In the genomic region with DNA sequence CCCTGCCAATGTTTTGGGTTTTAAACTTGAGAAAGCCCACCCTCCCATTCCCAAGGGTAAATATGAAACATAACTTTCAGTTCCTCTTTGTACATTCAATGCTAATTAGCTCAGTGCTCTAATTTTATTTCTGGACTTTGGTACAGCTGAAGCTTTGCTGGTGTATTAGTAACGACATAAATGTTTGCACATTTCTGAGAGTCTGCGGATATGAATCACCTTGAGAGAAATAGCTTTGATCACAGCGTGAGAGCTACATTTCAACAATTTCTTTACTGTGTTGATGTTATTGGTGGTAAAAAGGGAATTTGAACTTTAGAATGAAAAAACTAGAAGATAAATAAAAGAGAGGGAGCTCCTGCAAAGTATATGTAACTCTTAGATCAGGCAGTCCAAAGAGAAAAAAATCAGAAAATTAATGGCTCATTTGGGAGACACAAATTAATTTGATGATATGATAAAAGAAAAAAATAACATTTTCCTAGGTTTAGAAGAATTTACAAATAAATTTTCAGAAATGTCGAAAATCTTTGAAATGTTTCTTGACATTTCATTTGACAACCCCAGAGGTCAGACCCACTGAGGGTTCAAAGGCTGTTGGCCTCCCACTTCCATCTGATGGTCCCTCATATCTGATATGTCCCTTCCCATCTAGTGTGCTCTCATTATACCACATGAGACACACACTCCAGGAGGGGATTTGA, we compare ENCODE assay signal across 15 cellular contexts. TPM values are rescaled to one million over a fixed set of nuclear protein-coding genes. Genes with fewer than 3 reads are reported as not detected.
DNase-seq lines count a peak whose midpoint lies in the region; ATAC-seq, FAIRE-seq and TF ChIP-seq lines count a peak whose summit lies in the region.
"Had no signal": no experiment of that assay in that cellular context is flagged by ENCODE, and none has a peak within 500 bp of the region (broad histone marks: within the 10 kb centered on the region; RNA-seq: fewer than 3 reads in every experiment).

No MANE protein-coding gene starts in this region.

- no peak; a peak in 1 of 4 replicates for TF ChIP-seq POLR2A in HepG2 (IDR thresholded peaks at IDR 0.05; ENCODE audit: insufficient read depth in 1 of 2, low read depth in 2 of 2, low read length in 2 of 2)

- TF ChIP-seq EP300 in HepG2 (IDR thresholded peaks at IDR 0.05; ENCODE audit: low read depth in 2 of 2, low read length in 2 of 2) = peak; percentile 44 to 96; a peak in 2 of 4 replicates
- peak; percentile 93 for TF ChIP-seq EP300 in HepG2 (CRISPR knock-in tag; IDR thresholded peaks at IDR 0.05; ENCODE audit: borderline replicate concordance)

- no peak overlapping the region for H3K4me3 ChIP-seq in AG10803 (ENCODE audit: low read length)
- no peak overlapping the region for H3K4me3 ChIP-seq in astrocyte (ENCODE audit: insufficient read depth, low read depth, low read length)
- peak overlapping the region in 2 of 3 experiments; percentile 0 to 31; a peak in 2 of 6 replicates for H3K4me3 ChIP-seq in HepG2 (replicated peaks in 1 of 3; ENCODE audit: insufficient read depth in 1 of 3, low read depth in 2 of 3, low read length in 3 of 3)
- H3K4me3 ChIP-seq: stomach had no signal

- H3K4me3 Mint-ChIP-seq in astrocyte (ENCODE audit: unreplicated experiment) = no peak overlapping the region
- no peak overlapping the region for H3K4me3 Mint-ChIP-seq in T-helper 2 cell treated with Interferon-gamma antibody and Interleukin-4, amounts not matched to agents 5 μg/mL and 100 μg/mL, for 36 hours
- H3K4me3 Mint-ChIP-seq: activated CD8-positive, alpha-beta T cell treated with anti-CD3 and anti-CD28 coated beads, Interleukin-2, amount 10 ng/mL, durations not matched to agents 7 days and 5 days; immature natural killer cell had no signal

- peak; percentile 95 for ATAC-seq in HepG2
- ATAC-seq in omental fat pad (ENCODE audit: low FRiP score) = no peak
- ATAC-seq: activated CD8-positive, alpha-beta T cell treated with anti-CD3 and anti-CD28 coated beads, Interleukin-2, amount 10 ng/mL, durations not matched to agents 7 days and 5 days had no signal

- intact Hi-C loops in HepG2 (cut with micrococcal nuclease; ENCODE audit: unreplicated experiment) = loop anchor here (1.0 to 2.0 kb wide), 2 partner anchors 38 to 44 kb away; a partner anchor contains a TSS

- peaks cover 6% of the 10 kb centered on the region for H3K4me1 ChIP-seq in astrocyte (ENCODE audit: insufficient read depth, low read length)
- H3K4me1 ChIP-seq in HepG2 (ENCODE audit: insufficient read depth, low read length) = peaks cover 72% of the 10 kb centered on the region
- H3K4me1 ChIP-seq: stomach had no signal

- H2AFZ ChIP-seq in astrocyte (ENCODE audit: low read depth, low read length) (no peak overlapping the region), HepG2 (ENCODE audit: low read length) (no peak overlapping the region)

- H3K27me3 ChIP-seq in astrocyte (ENCODE audit: insufficient read depth, low read length) (no peaks in the 10 kb centered on the region), HepG2 (ENCODE audit: control insufficient read depth in 1 of 2, insufficient read depth in 2 of 2, low read length in 2 of 2) (no peaks in the 10 kb centered on the region)
- H3K27me3 ChIP-seq: stomach had no signal

- H3K27me3 Mint-ChIP-seq in astrocyte (ENCODE audit: low read depth, unreplicated experiment) = peaks cover 2% of the 10 kb centered on the region
- H3K27me3 Mint-ChIP-seq in T-helper 2 cell treated with Interferon-gamma antibody and Interleukin-4, amounts not matched to agents 5 μg/mL and 100 μg/mL, for 36 hours (ENCODE audit: low read depth) = no peaks in the 10 kb centered on the region

- H3K4me1 Mint-ChIP-seq in astrocyte (ENCODE audit: low read depth, unreplicated experiment) = peaks cover 3% of the 10 kb centered on the region
- no peaks in the 10 kb centered on the region for H3K4me1 Mint-ChIP-seq in T-helper 2 cell treated with Interferon-gamma antibody and Interleukin-4, amounts not matched to agents 5 μg/mL and 100 μg/mL, for 36 hours (ENCODE audit: low read depth)
- H3K4me1 Mint-ChIP-seq: immature natural killer cell had no signal

- H3K9me3 Mint-ChIP-seq in astrocyte (ENCODE audit: unreplicated experiment) = peaks cover 3% of the 10 kb centered on the region
- H3K9me3 Mint-ChIP-seq in T-helper 2 cell treated with Interferon-gamma antibody and Interleukin-4, amounts not matched to agents 5 μg/mL and 100 μg/mL, for 36 hours = no peaks in the 10 kb centered on the region
- H3K9me3 Mint-ChIP-seq: immature natural killer cell had no signal

- DNase-seq in AG10803 (ENCODE audit: low read depth) = peak; percentile 75
- DNase-seq in HTR-8/SVneo (ENCODE audit: insufficient read length, low spot score) = peak; percentile 48
- peak; percentile 84 for DNase-seq in astrocyte (ENCODE audit: low read depth)
- peak; percentile 99 for DNase-seq in HepG2 (ENCODE audit: low spot score)
- DNase-seq in T-helper 2 cell treated with Interferon-gamma antibody and Interleukin-4, amounts not matched to agents 5 μg/mL and 100 μg/mL, for 36 hours (ENCODE audit: low spot score) = no peak
- DNase-seq in effector CD4-positive, alpha-beta T cell = no peak
- DNase-seq in omental fat pad (ENCODE audit: low spot score) = no peak
- no peak for DNase-seq in UCSD-AML1 (lab: John Stamatoyannopoulos, UW; ENCODE audit: unreplicated experiment)
- DNase-seq: activated CD8-positive, alpha-beta T cell treated with anti-CD3 and anti-CD28 coated beads, Interleukin-2, amount 10 ng/mL, durations not matched to agents 7 days and 5 days; activated naive CD4-positive, alpha-beta T cell treated with Interleukin-2 at 50 U/mL for 16 hours; immature natural killer cell; midbrain; NCI-H345; stomach; T-helper 9 cell had no signal

- FAIRE-seq in HTR-8/SVneo (lab: Jason Lieb, UNC) (no peak), astrocyte (lab: Jason Lieb, UNC) (peak; percentile 74), HepG2 (lab: Jason Lieb, UNC) (peak; percentile 63)

- H3K36me3 ChIP-seq in astrocyte (ENCODE audit: insufficient read depth, low read length) (no peaks in the 10 kb centered on the region), HepG2 (replicated peaks in 1 of 2; ENCODE audit: control insufficient read depth in 1 of 2, insufficient read depth in 2 of 2, low read length in 2 of 2) (no peaks in the 10 kb centered on the region)
- H3K36me3 ChIP-seq: stomach had no signal

- no peak for TF ChIP-seq RAD21 in HepG2 (CRISPR knock-in tag; IDR thresholded peaks at IDR 0.05)

- no TSS peak for BruUV-seq in HepG2 (replicated peaks; lab: Mats Ljungman, UMichigan)

- in situ Hi-C loops in HepG2 (cut with HindIII; ENCODE audit: extremely low pct_ligation_motif_present, low pct_unique_long_range_greater_than_20kb) = no loop called here

- no peaks in the 10 kb centered on the region for H3K36me3 Mint-ChIP-seq in astrocyte (ENCODE audit: low read depth, unreplicated experiment)
- H3K36me3 Mint-ChIP-seq in T-helper 2 cell treated with Interferon-gamma antibody and Interleukin-4, amounts not matched to agents 5 μg/mL and 100 μg/mL, for 36 hours (ENCODE audit: low read depth) = no peaks in the 10 kb centered on the region
- H3K36me3 Mint-ChIP-seq: immature natural killer cell had no signal

- WGBS in HepG2 (ENCODE audit: low lambda C conversion rate) = 1% methylated on average over 4 of the region's 4 CpGs

- H3K27ac Mint-ChIP-seq in astrocyte (ENCODE audit: unreplicated experiment) = peak overlapping the region; percentile 48
- H3K27ac Mint-ChIP-seq in T-helper 2 cell treated with Interferon-gamma antibody and Interleukin-4, amounts not matched to agents 5 μg/mL and 100 μg/mL, for 36 hours = no peak overlapping the region
- H3K27ac Mint-ChIP-seq: activated CD8-positive, alpha-beta T cell treated with anti-CD3 and anti-CD28 coated beads, Interleukin-2, amount 10 ng/mL, durations not matched to agents 7 days and 5 days; immature natural killer cell had no signal

- POLR2A ChIA-PET in HepG2 (lab: Yijun Ruan, JAX) = interaction anchor here (0.9 to 3.9 kb wide), 5 partner anchors 10 to 43 kb away, joined by 3 to 45 read pairs (median 10); a partner anchor contains a TSS

- no peak for TF ChIP-seq CTCF in AG10803 (conservative IDR thresholded peaks at IDR 0.05; ENCODE audit: low read length)
- TF ChIP-seq CTCF in astrocyte (IDR thresholded peaks at IDR 0.05; ENCODE audit: insufficient read depth, low read depth, low read length) = no peak
- no peak for TF ChIP-seq CTCF in HepG2 (CRISPR knock-in tag; IDR thresholded peaks at IDR 0.05)
- no peak for TF ChIP-seq CTCF in omental fat pad (IDR thresholded peaks at IDR 0.05)

- H3K27ac ChIP-seq in astrocyte (ENCODE audit: low read depth, low read length) (peak overlapping the region; percentile 19), HepG2 (ENCODE audit: extremely low read length, insufficient read depth, low read length) (peak overlapping the region; percentile 82)
- H3K27ac ChIP-seq: stomach had no signal

- CTCF ChIA-PET in HepG2 (lab: Yijun Ruan, JAX; ENCODE audit: low intra/inter-chr PET ratio, low total read pairs) = interaction anchor here (1.2 kb wide), 1 partner anchor 113 kb away, joined by 3 read pairs; no protein-coding TSS in a partner anchor

- H4K20me1 ChIP-seq in astrocyte (ENCODE audit: insufficient read depth, low read length) (no peaks in the 10 kb centered on the region), HepG2 (ENCODE audit: insufficient read depth, low read length) (no peaks in the 10 kb centered on the region)

- H3K79me2 ChIP-seq in astrocyte (ENCODE audit: insufficient read depth, low read length) (no peaks in the 10 kb centered on the region), HepG2 (ENCODE audit: insufficient read depth, low read length) (no peaks in the 10 kb centered on the region)

- H3K4me2 ChIP-seq in astrocyte (ENCODE audit: low read length) = peak overlapping the region; percentile 63
- H3K4me2 ChIP-seq in HepG2 (ENCODE audit: low read depth, low read length) = peak overlapping the region; percentile 64

- H3K9me3 ChIP-seq in astrocyte (ENCODE audit: insufficient read depth, low read depth, low read length) = no peaks in the 10 kb centered on the region
- H3K9me3 ChIP-seq in HepG2 (ENCODE audit: low read length) = no peaks in the 10 kb centered on the region
- H3K9me3 ChIP-seq: stomach had no signal

- H3K9ac ChIP-seq in astrocyte (ENCODE audit: low read length) (no peak overlapping the region), HepG2 (ENCODE audit: insufficient read depth, low read depth, low read length) (peak overlapping the region; percentile 68)

RNA-seq across cellular contexts. Expression of a gene that starts 38.5 kb away (rescaled TPM):
- total RNA-seq in astrocyte (49.1 and 55.3 TPM in 2 replicates), HepG2 (2016; rRNA removed; fragmentation: Illumina TruSeq; extraction: Trizol) (7.9 and 8.8 TPM in 2 replicates), omental fat pad (1 to 10 TPM; 3.5 to 8.9 (median 4.5) TPM)
- 1.9 TPM in 2 replicates for total RNA-seq in HepG2 (2016; cell fraction: cytosol; rRNA removed; fragmentation: Illumina TruSeq; extraction: Trizol; ENCODE audit: low read depth)
- total RNA-seq in HepG2 (2016; cell fraction: insoluble cytoplasmic fraction; rRNA removed; fragmentation: Illumina TruSeq; extraction: Trizol) = 6.6 and 7.6 TPM in 2 replicates
- total RNA-seq in HepG2 (2016; cell fraction: membrane; rRNA removed; fragmentation: Illumina TruSeq; extraction: Trizol) = 3.4 and 4.3 TPM in 2 replicates
- total RNA-seq in HepG2 (2016; cell fraction: nucleus; rRNA removed; fragmentation: Illumina TruSeq; extraction: Trizol) = 6.9 and 9.0 TPM in 2 replicates
- 35.7 and 53.1 TPM in 2 replicates for polyA plus RNA-seq in HepG2 (2011; rRNA removed)
- 24.4 and 25.6 TPM in 2 replicates for polyA plus RNA-seq in HepG2 (2011; cell fraction: cytosol; rRNA removed)
- polyA plus RNA-seq in HepG2 (2011; cell fraction: nucleus; rRNA removed) = 50.2 and 52.1 TPM in 2 replicates
- polyA plus RNA-seq in HepG2 (2012) = 29.4 and 36.2 TPM in 2 replicates
- polyA plus RNA-seq in HepG2 (2016; cell fraction: cytosol; fragmentation: Illumina TruSeq; extraction: Trizol; ENCODE audit: low read depth) = 0.93 and 1.5 TPM in 2 replicates
- polyA plus RNA-seq in HepG2 (2016; cell fraction: insoluble cytoplasmic fraction; fragmentation: Illumina TruSeq; extraction: Trizol; ENCODE audit: low read depth) = 11.5 and 12.1 TPM in 2 replicates
- 2.0 and 2.6 TPM in 2 replicates for polyA plus RNA-seq in HepG2 (2016; cell fraction: membrane; fragmentation: Illumina TruSeq; extraction: Trizol; ENCODE audit: low read depth)
- 17.9 and 19.7 TPM in 2 replicates for polyA plus RNA-seq in HepG2 (2016; cell fraction: nucleus; fragmentation: Illumina TruSeq; extraction: Trizol; ENCODE audit: insufficient read depth, low read depth)
- polyA minus RNA-seq in HepG2 (2011; rRNA and poly(A)+ RNA removed; ENCODE audit: low replicate concordance) = 15.5 and 33.6 TPM in 2 replicates
- polyA minus RNA-seq in HepG2 (2011; cell fraction: cytosol; rRNA and poly(A)+ RNA removed) = 26.6 and 28.9 TPM in 2 replicates
- 42.9 and 47.0 TPM in 2 replicates for polyA minus RNA-seq in HepG2 (2011; cell fraction: nucleus; rRNA and poly(A)+ RNA removed)
- total RNA-seq: activated CD8-positive, alpha-beta T cell treated with anti-CD3 and anti-CD28 coated beads, Interleukin-2, amount 10 ng/mL, durations not matched to agents 7 days and 5 days had no signal
- polyA plus RNA-seq: immature natural killer cell had no signal

Comparison
In these comparisons a context has a peak if more than half of its experiments do, and no peak if none do; other contexts are left out.
1. DNase-seq: peak in AG10803 (single experiment), HTR-8/SVneo (single experiment), astrocyte (single experiment) and HepG2 (single experiment); none in T-helper 2 cell treated with Interferon-gamma antibody and Interleukin-4, amounts not matched to agents 5 μg/mL and 100 μg/mL, for 36 hours (single experiment), effector CD4-positive, alpha-beta T cell (single experiment), omental fat pad (single experiment) and UCSD-AML1 (single experiment).
2. H3K4me3 ChIP-seq: peak in HepG2 (2 of 3); none in AG10803 (single experiment) and astrocyte (single experiment).